1 cellular context compared by ENCODE assay signal in genomic region chr10:73730153-73730906, GRCh38.
TF ChIP-seq lines count a peak whose summit lies in the region.

No MANE protein-coding gene starts in this region.

TF ChIP-seq in HepG2, 621 proteins besides CTCF, POLR2A, EP300 and RAD21 (continued from another document and continues in another):
- TF ChIP-seq RNF219 (CRISPR knock-in tag; IDR thresholded peaks at IDR 0.05), result 0 out of 2 replicates have a peak, but pooled peaks have one; percentile 66
- TF ChIP-seq NFE2L2 (IDR thresholded peaks at IDR 0.05; ENCODE audit: low read length), result no peak
- no peak for TF ChIP-seq PBX2 (CRISPR knock-in tag; IDR thresholded peaks at IDR 0.05)
- TF ChIP-seq SP4 (CRISPR knock-in tag; IDR thresholded peaks at IDR 0.05), result 0 out of 2 replicates have a peak, but pooled peaks have one; percentile 22
- TF ChIP-seq, protein P1, sequence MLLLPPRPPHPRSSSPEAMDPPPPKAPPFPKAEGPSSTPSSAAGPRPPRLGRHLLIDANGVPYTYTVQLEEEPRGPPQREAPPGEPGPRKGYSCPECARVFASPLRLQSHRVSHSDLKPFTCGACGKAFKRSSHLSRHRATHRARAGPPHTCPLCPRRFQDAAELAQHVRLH (CRISPR knock-in tag; IDR thresholded peaks at IDR 0.05; ENCODE audit: borderline replicate concordance, low read depth), result peak; percentile 87; the same call in 1 of the 2 replicates
- TF ChIP-seq DBP (CRISPR knock-in tag; IDR thresholded peaks at IDR 0.05; ENCODE audit: not compliant biosample characterization), result no peak
- TF ChIP-seq CEBPZ (IDR thresholded peaks at IDR 0.05; ENCODE audit: low read length), result no peak
- TF ChIP-seq GLMP (CRISPR knock-in tag; IDR thresholded peaks at IDR 0.05; ENCODE audit: borderline replicate concordance), result no peak
- peak; percentile 95 for TF ChIP-seq ASH2L (IDR thresholded peaks at IDR 0.05; ENCODE audit: insufficient read length, low read depth, low read length)
- peak; percentile 39; the same call in 1 of the 2 replicates for TF ChIP-seq NR2F6 (IDR thresholded peaks at IDR 0.05)
- TF ChIP-seq NR2F6 (CRISPR knock-in tag; IDR thresholded peaks at IDR 0.05), result peak; percentile 39
- no peak; the same call in none of the 2 replicates for TF ChIP-seq ZNF878 (CRISPR knock-in tag; IDR thresholded peaks at IDR 0.05)
- no peak for TF ChIP-seq ZNF577 (CRISPR knock-in tag; IDR thresholded peaks at IDR 0.05; ENCODE audit: borderline replicate concordance, low read depth)
- no peak for TF ChIP-seq ATAD3A (CRISPR knock-in tag; IDR thresholded peaks at IDR 0.05)
- TF ChIP-seq ZNF777 (CRISPR knock-in tag; IDR thresholded peaks at IDR 0.05), result peak; percentile 74
- TF ChIP-seq RORA (CRISPR knock-in tag; IDR thresholded peaks at IDR 0.05), result no peak
- TF ChIP-seq ZNF816 (CRISPR knock-in tag; IDR thresholded peaks at IDR 0.05; ENCODE audit: borderline replicate concordance), result no peak; the same call in 1 of the 2 replicates
- TF ChIP-seq, protein P2, sequence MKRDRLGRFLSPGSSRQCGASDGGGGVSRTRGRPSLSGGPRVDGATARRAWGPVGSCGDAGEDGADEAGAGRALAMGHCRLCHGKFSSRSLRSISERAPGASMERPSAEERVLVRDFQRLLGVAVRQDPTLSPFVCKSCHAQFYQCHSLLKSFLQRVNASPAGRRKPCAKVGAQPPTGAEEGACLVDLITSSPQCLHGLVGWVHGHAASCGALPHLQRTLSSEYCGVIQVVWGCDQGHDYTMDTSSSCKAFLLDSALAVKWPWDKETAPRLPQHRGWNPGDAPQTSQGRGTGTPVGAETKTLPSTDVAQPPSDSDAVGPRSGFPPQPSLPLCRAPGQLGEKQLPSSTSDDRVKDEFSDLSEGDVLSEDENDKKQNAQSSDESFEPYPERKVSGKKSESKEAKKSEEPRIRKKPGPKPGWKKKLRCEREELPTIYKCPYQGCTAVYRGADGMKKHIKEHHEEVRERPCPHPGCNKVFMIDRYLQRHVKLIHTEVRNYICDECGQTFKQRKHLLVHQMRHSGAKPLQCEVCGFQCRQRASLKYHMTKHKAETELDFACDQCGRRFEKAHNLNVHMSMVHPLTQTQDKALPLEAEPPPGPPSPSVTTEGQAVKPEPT (CRISPR knock-in tag; IDR thresholded peaks at IDR 0.05; ENCODE audit: low read depth), result no peak
- TF ChIP-seq DR1 (CRISPR knock-in tag; IDR thresholded peaks at IDR 0.05), result peak; percentile 53; the same call in 1 of the 2 replicates
- no peak for TF ChIP-seq ZKSCAN5 (CRISPR knock-in tag; IDR thresholded peaks at IDR 0.05)
- TF ChIP-seq, protein P3, sequence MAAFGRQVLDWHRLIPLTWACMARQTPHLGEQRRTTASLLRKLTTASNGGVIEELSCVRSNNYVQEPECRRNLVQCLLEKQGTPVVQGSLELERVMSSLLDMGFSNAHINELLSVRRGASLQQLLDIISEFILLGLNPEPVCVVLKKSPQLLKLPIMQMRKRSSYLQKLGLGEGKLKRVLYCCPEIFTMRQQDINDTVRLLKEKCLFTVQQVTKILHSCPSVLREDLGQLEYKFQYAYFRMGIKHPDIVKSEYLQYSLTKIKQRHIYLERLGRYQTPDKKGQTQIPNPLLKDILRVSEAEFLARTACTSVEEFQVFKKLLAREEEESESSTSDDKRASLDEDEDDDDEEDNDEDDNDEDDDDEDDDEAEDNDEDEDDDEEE (CRISPR knock-in tag; IDR thresholded peaks at IDR 0.05), result no peak
- TF ChIP-seq, protein P4, sequence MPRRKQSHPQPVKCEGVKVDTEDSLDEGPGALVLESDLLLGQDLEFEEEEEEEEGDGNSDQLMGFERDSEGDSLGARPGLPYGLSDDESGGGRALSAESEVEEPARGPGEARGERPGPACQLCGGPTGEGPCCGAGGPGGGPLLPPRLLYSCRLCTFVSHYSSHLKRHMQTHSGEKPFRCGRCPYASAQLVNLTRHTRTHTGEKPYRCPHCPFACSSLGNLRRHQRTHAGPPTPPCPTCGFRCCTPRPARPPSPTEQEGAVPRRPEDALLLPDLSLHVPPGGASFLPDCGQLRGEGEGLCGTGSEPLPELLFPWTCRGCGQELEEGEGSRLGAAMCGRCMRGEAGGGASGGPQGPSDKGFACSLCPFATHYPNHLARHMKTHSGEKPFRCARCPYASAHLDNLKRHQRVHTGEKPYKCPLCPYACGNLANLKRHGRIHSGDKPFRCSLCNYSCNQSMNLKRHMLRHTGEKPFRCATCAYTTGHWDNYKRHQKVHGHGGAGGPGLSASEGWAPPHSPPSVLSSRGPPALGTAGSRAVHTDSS (CRISPR knock-in tag; conservative IDR thresholded peaks at IDR 0.05), result no peak
- TF ChIP-seq FOXC1 (CRISPR knock-in tag; IDR thresholded peaks at IDR 0.05; ENCODE audit: borderline replicate concordance), result peak; percentile 85
- TF ChIP-seq FUBP1 (CRISPR knock-in tag; IDR thresholded peaks at IDR 0.05; ENCODE audit: borderline replicate concordance), result no peak
- no peak for TF ChIP-seq MBNL3 (CRISPR knock-in tag; conservative IDR thresholded peaks at IDR 0.05)
- TF ChIP-seq IKZF1 (IDR thresholded peaks at IDR 0.05), result no peak
- no peak for TF ChIP-seq ZNF367 (CRISPR knock-in tag; IDR thresholded peaks at IDR 0.05; ENCODE audit: borderline replicate concordance)
- TF ChIP-seq ZMYM4 (CRISPR knock-in tag; IDR thresholded peaks at IDR 0.05), result peak; percentile 86
- TF ChIP-seq MATR3 (CRISPR knock-in tag; IDR thresholded peaks at IDR 0.05), result no peak
- 0 out of 2 replicates have a peak, but pooled peaks have one; percentile 78 for TF ChIP-seq GTF3A (CRISPR knock-in tag; conservative IDR thresholded peaks at IDR 0.05)
- no peak for TF ChIP-seq ZNF589 (CRISPR knock-in tag; conservative IDR thresholded peaks at IDR 0.05)
- TF ChIP-seq NCOA5 (CRISPR knock-in tag; IDR thresholded peaks at IDR 0.05), result no peak
- no peak for TF ChIP-seq ZNF354B (CRISPR knock-in tag; IDR thresholded peaks at IDR 0.05)
- TF ChIP-seq, protein P5, sequence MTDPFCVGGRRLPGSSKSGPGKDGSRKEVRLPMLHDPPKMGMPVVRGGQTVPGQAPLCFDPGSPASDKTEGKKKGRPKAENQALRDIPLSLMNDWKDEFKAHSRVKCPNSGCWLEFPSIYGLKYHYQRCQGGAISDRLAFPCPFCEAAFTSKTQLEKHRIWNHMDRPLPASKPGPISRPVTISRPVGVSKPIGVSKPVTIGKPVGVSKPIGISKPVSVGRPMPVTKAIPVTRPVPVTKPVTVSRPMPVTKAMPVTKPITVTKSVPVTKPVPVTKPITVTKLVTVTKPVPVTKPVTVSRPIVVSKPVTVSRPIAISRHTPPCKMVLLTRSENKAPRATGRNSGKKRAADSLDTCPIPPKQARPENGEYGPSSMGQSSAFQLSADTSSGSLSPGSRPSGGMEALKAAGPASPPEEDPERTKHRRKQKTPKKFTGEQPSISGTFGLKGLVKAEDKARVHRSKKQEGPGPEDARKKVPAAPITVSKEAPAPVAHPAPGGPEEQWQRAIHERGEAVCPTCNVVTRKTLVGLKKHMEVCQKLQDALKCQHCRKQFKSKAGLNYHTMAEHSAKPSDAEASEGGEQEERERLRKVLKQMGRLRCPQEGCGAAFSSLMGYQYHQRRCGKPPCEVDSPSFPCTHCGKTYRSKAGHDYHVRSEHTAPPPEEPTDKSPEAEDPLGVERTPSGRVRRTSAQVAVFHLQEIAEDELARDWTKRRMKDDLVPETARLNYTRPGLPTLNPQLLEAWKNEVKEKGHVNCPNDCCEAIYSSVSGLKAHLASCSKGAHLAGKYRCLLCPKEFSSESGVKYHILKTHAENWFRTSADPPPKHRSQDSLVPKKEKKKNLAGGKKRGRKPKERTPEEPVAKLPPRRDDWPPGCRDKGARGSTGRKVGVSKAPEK (CRISPR knock-in tag; IDR thresholded peaks at IDR 0.05; ENCODE audit: borderline replicate concordance), result no peak
- TF ChIP-seq ZNF281 (CRISPR knock-in tag; IDR thresholded peaks at IDR 0.05; ENCODE audit: borderline replicate concordance), result peak; percentile 38; the same call in 1 of the 2 replicates
